20 cellular contexts compared by ENCODE assay signal in genomic region chr2:6441800-6442199, GRCh38.
DNase-seq lines count a peak whose midpoint lies in the region; ATAC-seq and TF ChIP-seq lines count a peak whose summit lies in the region.
"Had no signal": no experiment of that assay in that cellular context is flagged by ENCODE, and none has a peak within 500 bp of the region (broad histone marks: within the 10 kb centered on the region; RNA-seq: fewer than 3 reads in every experiment).

No MANE protein-coding gene starts in this region.

- H3K9me3 Mint-ChIP-seq in activated CD4-positive, alpha-beta T cell treated with anti-CD3 and anti-CD28 coated beads, Interleukin-2, amount 10 ng/mL, durations not matched to agents 7 days and 5 days: no peaks in the 10 kb centered on the region
- H3K9me3 Mint-ChIP-seq: CD4-positive, alpha-beta T cell had no signal

- no peak overlapping the region for H3K27ac Mint-ChIP-seq in activated CD4-positive, alpha-beta T cell treated with anti-CD3 and anti-CD28 coated beads, Interleukin-2, amount 10 ng/mL, durations not matched to agents 7 days and 5 days
- H3K27ac Mint-ChIP-seq: CD4-positive, alpha-beta T cell had no signal

- DNase-seq in GM12865 (ENCODE audit: low read depth) (peak; percentile 22), RPMI7951 (ENCODE audit: low read depth) (peak; percentile 63), choroid plexus epithelial cell (ENCODE audit: low read depth) (peak; percentile 1), myocyte (ENCODE audit: low read depth) (peak; percentile 6), sciatic nerve (ENCODE audit: low spot score) (no peak), upper lobe of right lung (no peak)
- DNase-seq in activated CD4-positive, alpha-beta T cell treated with anti-CD3 and anti-CD28 coated beads, Interleukin-2, amount 10 ng/mL, durations not matched to agents 7 days and 5 days: no peak
- DNase-seq: Caco-2; CD4-positive, alpha-beta T cell; GM23248; Kasumi-1; MM.1S; NCI-H1092; NCI-H1436 treated with DMSO at 0.1 percent for 48 hours; NCI-H2029; NCI-H526 treated with DMSO at 0.1 percent for 48 hours; Peyer's patch; Right ventricle myocardium superior had no signal

- POLR2A ChIA-PET in activated CD4-positive, alpha-beta T cell treated with anti-CD3 and anti-CD28 coated beads, Interleukin-2, amount 10 ng/mL, durations not matched to agents 7 days and 5 days (lab: Charles Lee): no interaction called here

- H3K4me3 Mint-ChIP-seq in activated CD4-positive, alpha-beta T cell treated with anti-CD3 and anti-CD28 coated beads, Interleukin-2, amount 10 ng/mL, durations not matched to agents 7 days and 5 days: no peak overlapping the region
- H3K4me3 Mint-ChIP-seq: CD4-positive, alpha-beta T cell had no signal

- H3K36me3 Mint-ChIP-seq in activated CD4-positive, alpha-beta T cell treated with anti-CD3 and anti-CD28 coated beads, Interleukin-2, amount 10 ng/mL, durations not matched to agents 7 days and 5 days (ENCODE audit: low read depth): no peaks in the 10 kb centered on the region

- no peaks in the 10 kb centered on the region for H3K27me3 Mint-ChIP-seq in activated CD4-positive, alpha-beta T cell treated with anti-CD3 and anti-CD28 coated beads, Interleukin-2, amount 10 ng/mL, durations not matched to agents 7 days and 5 days

- no peak overlapping the region for H3K4me3 ChIP-seq in GM12865 (ENCODE audit: low read depth, low read length)
- H3K4me3 ChIP-seq in choroid plexus epithelial cell (ENCODE audit: low read depth, low read length): no peak overlapping the region
- H3K4me3 ChIP-seq in upper lobe of right lung: no peak overlapping the region
- H3K4me3 ChIP-seq: A549, GM23248, HAP-1, Peyer's patch had no signal

- H3K4me1 ChIP-seq in upper lobe of right lung: no peaks in the 10 kb centered on the region
- H3K4me1 ChIP-seq: A549, Caco-2, HAP-1, Peyer's patch had no signal

- CTCF ChIA-PET in activated CD4-positive, alpha-beta T cell treated with anti-CD3 and anti-CD28 coated beads, Interleukin-2, amount 10 ng/mL, durations not matched to agents 7 days and 5 days (lab: Charles Lee): no interaction called here

- no peaks in the 10 kb centered on the region for H3K4me1 Mint-ChIP-seq in activated CD4-positive, alpha-beta T cell treated with anti-CD3 and anti-CD28 coated beads, Interleukin-2, amount 10 ng/mL, durations not matched to agents 7 days and 5 days

- TF ChIP-seq CTCF in GM12865 (IDR thresholded peaks at IDR 0.05; ENCODE audit: insufficient read depth, low read depth, low read length, missing control alignments) (no peak), choroid plexus epithelial cell (conservative IDR thresholded peaks at IDR 0.05; ENCODE audit: low read depth, low read length) (no peak), upper lobe of right lung (IDR thresholded peaks at IDR 0.05) (no peak)

- ATAC-seq in sciatic nerve (no peak), upper lobe of right lung (no peak)
- ATAC-seq: A549 had no signal

- no peaks in the 10 kb centered on the region for H3K27me3 ChIP-seq in upper lobe of right lung
- H3K27me3 ChIP-seq: Peyer's patch had no signal

- no peaks in the 10 kb centered on the region for H3K9me3 ChIP-seq in upper lobe of right lung
- H3K9me3 ChIP-seq: A549, Caco-2, HAP-1, Peyer's patch had no signal

- intact Hi-C loops in sciatic nerve (cut with DNase I) (no loop called here), upper lobe of right lung (cut with DNase I) (no loop called here)

- H3K36me3 ChIP-seq in upper lobe of right lung: no peaks in the 10 kb centered on the region
- H3K36me3 ChIP-seq: HAP-1, Peyer's patch had no signal

- H3K27ac ChIP-seq in upper lobe of right lung: no peak overlapping the region
- H3K27ac ChIP-seq: A549, GM23248, Peyer's patch had no signal

Comparison
In these comparisons a context has a peak if more than half of its experiments do, and no peak if none do; other contexts are left out.
1. DNase-seq: peak in GM12865 (single experiment), RPMI7951 (single experiment), choroid plexus epithelial cell (single experiment) and myocyte (single experiment); none in activated CD4-positive, alpha-beta T cell treated with anti-CD3 and anti-CD28 coated beads, Interleukin-2, amount 10 ng/mL, durations not matched to agents 7 days and 5 days (single experiment), sciatic nerve (single experiment) and upper lobe of right lung (single experiment).